10 cellular contexts compared by ENCODE assay signal in genomic region chr5:151125421-151125820, GRCh38. TPM values are rescaled to one million over a fixed set of nuclear protein-coding genes. Genes with fewer than 3 reads are reported as not detected.
DNase-seq lines count a peak whose midpoint lies in the region; ATAC-seq and TF ChIP-seq lines count a peak whose summit lies in the region.
"Had no signal": no experiment of that assay in that cellular context is flagged by ENCODE, and none has a peak within 500 bp of the region (broad histone marks: within the 10 kb centered on the region; RNA-seq: fewer than 3 reads in every experiment).

No MANE protein-coding gene starts in this region.

- no peak overlapping the region for H3K4me2 ChIP-seq in GM23338

- TF ChIP-seq CTCF in GM23338 (conservative IDR thresholded peaks at IDR 0.05; ENCODE audit: low read depth in 2 of 2) (no peak), dorsolateral prefrontal cortex (IDR thresholded peaks at IDR 0.05 in 54 of 56, conservative IDR thresholded peaks at IDR 0.05 in 2 of 56; ENCODE audit: low read depth in 1 of 56, partially characterized antibody in 56 of 56) (no peak)

- H3K27ac ChIP-seq in GM23338 (ENCODE audit: low read depth) = no peak overlapping the region
- peak overlapping the region in 2 of 59 donors; percentile 24 to 41 for H3K27ac ChIP-seq in dorsolateral prefrontal cortex

- H2AFZ ChIP-seq in GM23338 = no peak overlapping the region

- no peak overlapping the region for H3K4me3 ChIP-seq in GM23338
- H3K4me3 ChIP-seq in dorsolateral prefrontal cortex = no peak overlapping the region

- H3K27ac Mint-ChIP-seq in activated naive CD8-positive, alpha-beta T cell = peak overlapping the region; percentile 97
- H3K27ac Mint-ChIP-seq in stimulated activated naive CD8-positive, alpha-beta T cell treated with anti-CD3 and anti-CD28 coated beads, Interleukin-15, amount 100 ng/mL, for 72 hours = peak overlapping the region; percentile 87 to 96
- no peak overlapping the region for H3K27ac Mint-ChIP-seq in GM23338
- H3K27ac Mint-ChIP-seq: nephron progenitor cell had no signal

- H3K4me3 Mint-ChIP-seq in activated T-cell treated with anti-CD3 and anti-CD28 coated beads, Interleukin-2, amount 50 U/mL, for 4 hours = no peak overlapping the region
- H3K4me3 Mint-ChIP-seq in activated naive CD8-positive, alpha-beta T cell = peak overlapping the region; percentile 85
- H3K4me3 Mint-ChIP-seq in stimulated activated naive CD8-positive, alpha-beta T cell treated with anti-CD3 and anti-CD28 coated beads, Interleukin-15, amount 100 ng/mL, for 72 hours = peak overlapping the region; percentile 47 to 84
- no peak overlapping the region for H3K4me3 Mint-ChIP-seq in GM23338

- H3K36me3 ChIP-seq in GM23338 (ENCODE audit: insufficient read depth) = peaks cover 11% of the 10 kb centered on the region

- H3K27me3 Mint-ChIP-seq in activated T-cell treated with anti-CD3 and anti-CD28 coated beads, Interleukin-2, amount 50 U/mL, for 4 hours (ENCODE audit: low read depth) = no peaks in the 10 kb centered on the region
- H3K27me3 Mint-ChIP-seq in activated naive CD8-positive, alpha-beta T cell = no peaks in the 10 kb centered on the region
- no peaks in the 10 kb centered on the region for H3K27me3 Mint-ChIP-seq in stimulated activated naive CD8-positive, alpha-beta T cell treated with anti-CD3 and anti-CD28 coated beads, Interleukin-15, amount 100 ng/mL, for 72 hours
- H3K27me3 Mint-ChIP-seq in GM23338 (ENCODE audit: insufficient read depth, low read depth, poor library complexity) = peaks cover 10% of the 10 kb centered on the region

- ATAC-seq in activated T-cell treated with anti-CD3 and anti-CD28 coated beads, Interleukin-2, amount 50 U/mL, for 4 hours = peak; percentile 31 to 48
- ATAC-seq in stimulated activated naive CD8-positive, alpha-beta T cell treated with anti-CD3 and anti-CD28 coated beads, Interleukin-15, amount 100 ng/mL, for 72 hours = peak; percentile 55
- ATAC-seq in GM23338 (no peak), GM19023 (IDR thresholded peaks at IDR 0.05; ENCODE audit: unreplicated experiment) (no peak)

- no peak for DNase-seq in activated T-cell treated with anti-CD3 and anti-CD28 coated beads, Interleukin-2, amount 50 U/mL, for 4 hours
- no peak for DNase-seq in activated T-cell treated with anti-CD3 and anti-CD28 coated beads, Interleukin-2, amount 50 U/mL, for 48 hours
- DNase-seq in NAMALWA (ENCODE audit: low spot score) (peak; percentile 80), GM23338 (ENCODE audit: low spot score) (no peak), dorsolateral prefrontal cortex (no peak)
- peak; percentile 31 to 50 for DNase-seq in stimulated activated naive CD8-positive, alpha-beta T cell treated with anti-CD3 and anti-CD28 coated beads, Interleukin-15, amount 100 ng/mL, for 72 hours
- DNase-seq: amniotic stem cell had no signal

- no peaks in the 10 kb centered on the region for H3F3A ChIP-seq in GM23338 (replicated peaks; ENCODE audit: low read depth)

- intact Hi-C loops in dorsolateral prefrontal cortex (cut with DNase I) = no loop called here

- no peaks in the 10 kb centered on the region for H3K4me1 ChIP-seq in GM23338 (ENCODE audit: insufficient read depth)

- H3K4me1 Mint-ChIP-seq in activated T-cell treated with anti-CD3 and anti-CD28 coated beads, Interleukin-2, amount 50 U/mL, for 4 hours (ENCODE audit: low read depth) = peaks cover 58% of the 10 kb centered on the region
- H3K4me1 Mint-ChIP-seq in activated naive CD8-positive, alpha-beta T cell (ENCODE audit: low read depth) = peaks cover 69% of the 10 kb centered on the region
- H3K4me1 Mint-ChIP-seq in stimulated activated naive CD8-positive, alpha-beta T cell treated with anti-CD3 and anti-CD28 coated beads, Interleukin-15, amount 100 ng/mL, for 72 hours = peaks cover 84% of the 10 kb centered on the region
- H3K4me1 Mint-ChIP-seq in GM23338 = peaks cover 10% of the 10 kb centered on the region; the same call in 2 of the 3 replicates

- no peaks in the 10 kb centered on the region for H3K9me3 Mint-ChIP-seq in activated T-cell treated with anti-CD3 and anti-CD28 coated beads, Interleukin-2, amount 50 U/mL, for 4 hours
- no peaks in the 10 kb centered on the region for H3K9me3 Mint-ChIP-seq in activated naive CD8-positive, alpha-beta T cell (ENCODE audit: low read depth)
- H3K9me3 Mint-ChIP-seq in stimulated activated naive CD8-positive, alpha-beta T cell treated with anti-CD3 and anti-CD28 coated beads, Interleukin-15, amount 100 ng/mL, for 72 hours = no peaks in the 10 kb centered on the region
- H3K9me3 Mint-ChIP-seq in GM23338 = no peaks in the 10 kb centered on the region
- H3K9me3 Mint-ChIP-seq: nephron progenitor cell had no signal

- no peaks in the 10 kb centered on the region for H3K9me2 ChIP-seq in GM23338 (ENCODE audit: insufficient read depth)

- peaks cover 6% of the 10 kb centered on the region for H4K20me1 ChIP-seq in GM23338 (replicated peaks; ENCODE audit: insufficient read depth)

- H3K27me3 ChIP-seq in GM23338 (ENCODE audit: insufficient read depth) = no peaks in the 10 kb centered on the region
- no peaks in the 10 kb centered on the region for H3K27me3 ChIP-seq in dorsolateral prefrontal cortex

- H3K79me2 ChIP-seq in GM23338 (replicated peaks; ENCODE audit: insufficient read depth) = no peaks in the 10 kb centered on the region

- peaks cover 51% of the 10 kb centered on the region for H3K36me3 Mint-ChIP-seq in activated T-cell treated with anti-CD3 and anti-CD28 coated beads, Interleukin-2, amount 50 U/mL, for 4 hours (ENCODE audit: insufficient read depth)
- H3K36me3 Mint-ChIP-seq in activated naive CD8-positive, alpha-beta T cell = peaks cover 12% of the 10 kb centered on the region
- H3K36me3 Mint-ChIP-seq in GM23338 (ENCODE audit: low read depth) = peaks cover 25% of the 10 kb centered on the region

TF ChIP-seq in GM23338, 12 proteins besides CTCF, POLR2A, EP300 and RAD21:
- no peak for TF ChIP-seq REST (IDR thresholded peaks at IDR 0.05; ENCODE audit: unreplicated experiment)

RNA-seq across cellular contexts. Expression of gene ANXA6, which starts 32.2 kb away (rescaled TPM):
- total RNA-seq in activated T-cell treated with anti-CD3 and anti-CD28 coated beads, Interleukin-2, amount 50 U/mL, for 4 hours = 100 to 1,000 TPM; 102 to 156 (median 128) TPM
- 87.4 and 110 TPM in 2 replicates for total RNA-seq in GM23338 (2014; rRNA removed; shearing (Covaris generic))
- polyA plus RNA-seq in GM23338 (2016; fragmentation: Nextera tagmentation; extraction: Ambion mirVana) = 26.5 and 30.2 TPM in 2 replicates
- 100 to 1,000 TPM in 119 of 120 experiments, 10 to 100 TPM in 1; 98.9 to 428 (median 291) TPM for total RNA-seq in dorsolateral prefrontal cortex

RNA-seq across cellular contexts. Expression of gene TNIP1, which starts 44.6 kb away (rescaled TPM):
- 100 to 1,000 TPM; 199 to 329 (median 211) TPM for total RNA-seq in activated T-cell treated with anti-CD3 and anti-CD28 coated beads, Interleukin-2, amount 50 U/mL, for 4 hours
- 29.6 and 35.8 TPM in 2 replicates for total RNA-seq in GM23338 (2014; rRNA removed; shearing (Covaris generic))
- 10.3 and 12.2 TPM in 2 replicates for polyA plus RNA-seq in GM23338 (2016; fragmentation: Nextera tagmentation; extraction: Ambion mirVana)
- total RNA-seq in dorsolateral prefrontal cortex = 10 to 100 TPM; 39.3 to 76.8 (median 57.4) TPM

Comparison
In these comparisons a context has a peak if more than half of its experiments do, and no peak if none do; other contexts are left out.
1. ATAC-seq: peak in activated T-cell treated with anti-CD3 and anti-CD28 coated beads, Interleukin-2, amount 50 U/mL, for 4 hours (2 of 2) and stimulated activated naive CD8-positive, alpha-beta T cell treated with anti-CD3 and anti-CD28 coated beads, Interleukin-15, amount 100 ng/mL, for 72 hours (single experiment); none in GM23338 (single experiment) and GM19023 (single experiment).
2. DNase-seq: peak in NAMALWA (single experiment) and stimulated activated naive CD8-positive, alpha-beta T cell treated with anti-CD3 and anti-CD28 coated beads, Interleukin-15, amount 100 ng/mL, for 72 hours (2 of 2); none in activated T-cell treated with anti-CD3 and anti-CD28 coated beads, Interleukin-2, amount 50 U/mL, for 4 hours (single experiment), activated T-cell treated with anti-CD3 and anti-CD28 coated beads, Interleukin-2, amount 50 U/mL, for 48 hours (0 of 2), GM23338 (single experiment) and dorsolateral prefrontal cortex (0 of 10).
3. H3K4me3 Mint-ChIP-seq: peak in activated naive CD8-positive, alpha-beta T cell (single experiment) and stimulated activated naive CD8-positive, alpha-beta T cell treated with anti-CD3 and anti-CD28 coated beads, Interleukin-15, amount 100 ng/mL, for 72 hours (2 of 2); none in activated T-cell treated with anti-CD3 and anti-CD28 coated beads, Interleukin-2, amount 50 U/mL, for 4 hours (single experiment) and GM23338 (single experiment).